21 cellular contexts compared by ENCODE assay signal in the genomic region with DNA sequence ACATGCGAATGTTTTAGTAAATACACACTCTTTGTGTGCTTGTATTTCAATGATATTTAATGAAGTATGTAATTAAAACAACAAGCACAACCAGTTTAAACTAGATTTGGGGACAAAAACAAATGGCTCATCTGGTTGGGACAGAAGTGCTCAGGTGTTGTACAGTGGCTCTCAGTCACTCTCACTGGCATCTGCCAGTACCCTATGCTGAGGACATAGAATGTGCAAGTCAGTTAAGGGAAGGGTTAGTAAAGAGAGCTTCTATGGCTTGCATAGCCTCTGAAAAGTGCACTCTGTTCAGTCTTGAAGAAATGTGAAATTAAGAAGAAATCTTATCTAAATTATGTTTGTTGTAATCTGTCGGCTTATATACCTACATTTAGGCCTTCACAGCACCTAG.
"Had no signal": no experiment of that assay in that cellular context is flagged by ENCODE, and none has a peak within 500 bp of the region (broad histone marks: within the 10 kb centered on the region; RNA-seq: fewer than 3 reads in every experiment).

No MANE protein-coding gene starts in this region.

- H3K36me3 ChIP-seq: colonic mucosa, prostate gland, right atrium auricular region, tibial artery, vagina had no signal

- H3K9me3 Mint-ChIP-seq: activated B cell treated with CpG ODN at 0.5 μM for 24 hours; activated CD4-positive, alpha-beta memory T cell treated with anti-CD3 and anti-CD28 coated beads for 36 hours; activated T-helper 1 cell treated with anti-CD3 and anti-CD28 coated beads, Interleukin-12 subunit alpha, Interleukin-12 subunit beta, Interleukin-2, Interleukin-4 antibody, amounts not matched to agents 30 ng/mL and 10 ng/mL and 1 ng/mL, durations not matched to agents 14 hours and 24 hours and 36 hours; brain; T-helper 2 cell treated with Interferon-gamma antibody and Interleukin-4, amounts not matched to agents 5 μg/mL and 100 μg/mL, for 36 hours had no signal

- DNase-seq: activated B cell treated with CpG ODN at 0.5 μM for 24 hours; activated CD4-positive, alpha-beta memory T cell treated with anti-CD3 and anti-CD28 coated beads for 36 hours; activated CD4-positive, alpha-beta T cell treated with anti-CD3 and anti-CD28 coated beads for 4 hours; activated gamma-delta T cell treated with Interleukin-2 at 50 U/mL for 16 hours; activated T-cell treated with anti-CD3 and anti-CD28 coated beads for 4 hours; central memory CD4-positive, alpha-beta T cell; erythroblast; midbrain; stimulated activated CD4-positive, alpha-beta T cell treated with anti-CD3 and anti-CD28 coated beads, Interleukin-12 subunit alpha, Interleukin-12 subunit beta, amount 100 ng/mL, for 4 hours; stimulated activated CD4-positive, alpha-beta T cell treated with anti-CD3 and anti-CD28 coated beads, Interleukin-2, amount 100 ng/mL, for 24 hours; stimulated activated naive CD8-positive, alpha-beta T cell treated with anti-CD3 and anti-CD28 coated beads, Interleukin-15, Interleukin-2, amounts not matched to agents 100 U/mL and 50 U/mL, for 24 hours; tibial artery had no signal

- H3K4me3 ChIP-seq: colonic mucosa, lung, prostate gland, right atrium auricular region, tibial artery, vagina had no signal

- H3K27me3 ChIP-seq: colonic mucosa, right atrium auricular region, tibial artery, vagina had no signal

- ATAC-seq: stimulated activated naive CD8-positive, alpha-beta T cell treated with anti-CD3 and anti-CD28 coated beads, Interleukin-15, Interleukin-2, amounts not matched to agents 100 U/mL and 50 U/mL, for 24 hours had no signal

- H3K27ac Mint-ChIP-seq: activated B cell treated with CpG ODN at 0.5 μM for 24 hours; activated CD4-positive, alpha-beta memory T cell treated with anti-CD3 and anti-CD28 coated beads for 36 hours; activated naive CD8-positive, alpha-beta T cell; T-helper 2 cell treated with Interferon-gamma antibody and Interleukin-4, amounts not matched to agents 5 μg/mL and 100 μg/mL, for 36 hours had no signal

- H3K27me3 Mint-ChIP-seq: activated B cell treated with CpG ODN at 0.5 μM for 24 hours; activated CD4-positive, alpha-beta memory T cell treated with anti-CD3 and anti-CD28 coated beads for 36 hours; activated naive CD8-positive, alpha-beta T cell; brain had no signal

- H3K4me3 Mint-ChIP-seq: activated B cell treated with CpG ODN at 0.5 μM for 24 hours; activated CD4-positive, alpha-beta memory T cell treated with anti-CD3 and anti-CD28 coated beads for 36 hours; activated naive CD8-positive, alpha-beta T cell; activated T-helper 1 cell treated with anti-CD3 and anti-CD28 coated beads, Interleukin-12 subunit alpha, Interleukin-12 subunit beta, Interleukin-2, Interleukin-4 antibody, amounts not matched to agents 30 ng/mL and 10 ng/mL and 1 ng/mL, durations not matched to agents 14 hours and 24 hours and 36 hours; brain; T-helper 2 cell treated with Interferon-gamma antibody and Interleukin-4, amounts not matched to agents 5 μg/mL and 100 μg/mL, for 36 hours had no signal

- H3K27ac ChIP-seq: colonic mucosa, prostate gland, right atrium auricular region, tibial artery, vagina had no signal

- H3K9me3 ChIP-seq: colonic mucosa, prostate gland, right atrium auricular region, tibial artery, vagina had no signal
